18 cellular contexts compared by ENCODE assay signal in the genomic region with DNA sequence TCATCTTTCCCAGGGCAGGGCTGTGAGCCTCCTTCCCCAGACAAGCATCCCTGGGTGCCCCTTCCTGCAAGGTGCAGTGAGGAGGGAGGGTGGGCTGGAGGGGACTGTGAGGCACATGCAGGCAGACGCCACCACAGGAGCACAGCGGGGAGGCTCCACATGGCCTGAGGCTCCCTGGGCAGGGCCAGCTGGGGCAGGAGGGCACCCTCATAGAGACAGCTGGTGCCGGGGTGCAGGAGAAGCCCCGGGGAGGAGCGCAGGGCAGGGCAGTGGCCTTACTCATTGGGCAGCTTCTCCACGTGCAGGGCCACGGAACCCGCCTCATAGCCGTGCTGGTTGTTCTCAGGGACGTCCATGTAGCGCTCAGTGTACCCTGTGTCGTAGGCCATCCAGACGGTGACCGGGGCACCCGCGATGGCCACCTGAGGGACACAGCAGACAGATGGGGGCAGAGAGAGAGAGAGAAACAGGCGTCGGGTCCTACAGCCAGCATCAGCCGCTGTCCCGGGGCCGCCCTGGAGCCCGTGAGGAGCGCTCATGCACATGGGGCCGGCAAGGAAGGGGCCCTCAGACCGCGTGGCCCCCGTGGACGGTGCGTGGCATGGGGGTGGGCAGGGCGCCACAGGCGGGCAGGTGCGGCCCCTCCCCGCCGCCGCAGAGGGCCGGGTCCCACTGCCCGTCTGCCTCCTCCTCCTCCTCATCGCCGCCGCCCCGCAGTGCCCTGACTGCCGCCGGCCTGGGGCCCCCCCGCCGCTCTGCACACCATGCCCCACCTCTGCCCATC.
"Had no signal": no experiment of that assay in that cellular context is flagged by ENCODE, and none has a peak within 500 bp of the region (broad histone marks: within the 10 kb centered on the region; RNA-seq: fewer than 3 reads in every experiment).

No MANE protein-coding gene starts in this region.

- H3K9me3 Mint-ChIP-seq: naive thymus-derived CD8-positive, alpha-beta T cell had no signal

- H3K4me1 ChIP-seq: tibial artery had no signal

- H3K4me3 Mint-ChIP-seq: naive thymus-derived CD8-positive, alpha-beta T cell had no signal

- H3K4me3 ChIP-seq: coronary artery, heart left ventricle, mucosa of descending colon, ovary, right atrium auricular region, sigmoid colon, skin epidermis, tibial artery had no signal

- H3K27me3 Mint-ChIP-seq: naive thymus-derived CD8-positive, alpha-beta T cell had no signal

- H3K9me3 ChIP-seq: heart left ventricle, mucosa of descending colon, ovary, right atrium auricular region, sigmoid colon, tibial artery had no signal

- DNase-seq: effector CD4-positive, alpha-beta T cell; hippocampal formation; kidney glomerular epithelial cell; mammary epithelial cell; mucosa of descending colon; naive thymus-derived CD8-positive, alpha-beta T cell; ovary; sigmoid colon; stimulated activated CD4-positive, alpha-beta T cell treated with anti-CD3 and anti-CD28 coated beads, Interleukin-2, amount 100 ng/mL, for 24 hours; stimulated activated CD4-positive, alpha-beta T cell treated with anti-CD3 and anti-CD28 coated beads, Interleukin-4, amount 100 ng/mL, for 4 hours; stimulated activated naive CD4-positive, alpha-beta T cell treated with Interleukin-2 at 50 U/mL for 16 hours; tibial artery had no signal

- H3K27me3 ChIP-seq: heart left ventricle, ovary, right atrium auricular region, sigmoid colon, tibial artery had no signal

- H3K36me3 ChIP-seq: ovary had no signal

- H3K27ac ChIP-seq: coronary artery, heart left ventricle, ovary, right atrium auricular region, sigmoid colon, skin epidermis, tibial artery had no signal

- FAIRE-seq: frontal cortex, islet of Langerhans had no signal

- ATAC-seq: heart left ventricle; mucosa of descending colon; naive thymus-derived CD8-positive, alpha-beta T cell had no signal

- H3K4me1 Mint-ChIP-seq: naive thymus-derived CD8-positive, alpha-beta T cell had no signal
